Comparison of ENCODE assay signal across 1 cellular context in genomic region chr5:122790354-122791123, GRCh38.
TF ChIP-seq lines count a peak whose summit lies in the region.

No MANE protein-coding gene starts in this region.

TF ChIP-seq in GM12878, 131 proteins besides CTCF, POLR2A, EP300 and RAD21:
- TF ChIP-seq RUNX3 (IDR thresholded peaks at IDR 0.05; ENCODE audit: low read length): 0 out of 2 replicates have a peak, but pooled peaks have one; percentile 24
- no peak for TF ChIP-seq POLR2AphosphoS5 (IDR thresholded peaks at IDR 0.05; ENCODE audit: low read length)
- TF ChIP-seq YY1 (IDR thresholded peaks at IDR 0.05; ENCODE audit: low read depth, low read length): 0 out of 2 replicates have a peak, but pooled peaks have one; percentile 14
- TF ChIP-seq EGR1 (IDR thresholded peaks at IDR 0.05; ENCODE audit: borderline replicate concordance in 1 of 2, low read depth in 2 of 2, low read length in 2 of 2): no peak
- TF ChIP-seq MEF2A (IDR thresholded peaks at IDR 0.05; ENCODE audit: insufficient read depth, low read depth, low read length): 0 out of 2 replicates have a peak, but pooled peaks have one; percentile 21
- TF ChIP-seq NFIC (IDR thresholded peaks at IDR 0.05; ENCODE audit: low read depth, low read length): peak; percentile 17; the same call in 1 of the 2 replicates
